19 cellular contexts compared by ENCODE assay signal in genomic region chr7:101968720-101969466, GRCh38.
"Had no signal": no experiment of that assay in that cellular context is flagged by ENCODE, and none has a peak within 500 bp of the region (broad histone marks: within the 10 kb centered on the region; RNA-seq: fewer than 3 reads in every experiment).

No MANE protein-coding gene starts in this region.

- H3K27ac ChIP-seq: body of pancreas, right atrium auricular region, tibial artery had no signal

- H3K4me3 ChIP-seq: body of pancreas, lung, right atrium auricular region, tibial artery had no signal

- DNase-seq: activated CD4-positive, alpha-beta T cell treated with anti-CD3 and anti-CD28 coated beads, Interleukin-2, amount 10 ng/mL, durations not matched to agents 24 days and 14 days; activated CD8-positive, alpha-beta T cell treated with anti-CD3 and anti-CD28 coated beads for 36 hours; activated naive CD4-positive, alpha-beta T cell treated with anti-CD3 and anti-CD28 coated beads for 36 hours; activated T-cell treated with anti-CD3 and anti-CD28 coated beads, Interleukin-2, amount 50 U/mL, for 1 hour; body of pancreas; foreskin melanocyte; glutamatergic neuron; hypothalamus; islet precursor cell; nephron progenitor cell; nucleus accumbens; stimulated activated CD4-positive, alpha-beta T cell treated with anti-CD3 and anti-CD28 coated beads, Interleukin-2, amount 100 ng/mL, for 24 hours; stimulated activated naive CD4-positive, alpha-beta T cell treated with Interleukin-2 at 50 U/mL for 16 hours; substantia nigra; T-helper 9 cell; tibial artery had no signal

- H3K27me3 ChIP-seq: body of pancreas, right atrium auricular region, tibial artery had no signal

- H3K36me3 ChIP-seq: right atrium auricular region, tibial artery had no signal

- H3K9me3 ChIP-seq: body of pancreas, right atrium auricular region, tibial artery had no signal

- ATAC-seq: activated CD8-positive, alpha-beta T cell treated with anti-CD3 and anti-CD28 coated beads for 36 hours; body of pancreas; left lobe of liver had no signal

- H3K4me1 ChIP-seq: body of pancreas, tibial artery had no signal
